In genomic region chr21:45947296-45947695, GRCh38 we compare ENCODE assay signal across 19 cellular contexts.
"Had no signal": no experiment of that assay in that cellular context is flagged by ENCODE, and none has a peak within 500 bp of the region (broad histone marks: within the 10 kb centered on the region; RNA-seq: fewer than 3 reads in every experiment).

No MANE protein-coding gene starts in this region.

- H3K36me3 ChIP-seq: esophagus squamous epithelium, neutrophil, suprapubic skin, thyroid gland, upper lobe of left lung, uterus had no signal

- FAIRE-seq: colon, islet of Langerhans, small intestine had no signal

- H3K9me3 ChIP-seq: esophagus squamous epithelium, neutrophil, suprapubic skin, thyroid gland, upper lobe of left lung, uterus had no signal

- DNase-seq: effector memory CD8-positive, alpha-beta T cell; esophagus squamous epithelium; foreskin fibroblast; head of caudate nucleus; hippocampal formation; kidney glomerular epithelial cell; naive thymus-derived CD4-positive, alpha-beta T cell; nephron progenitor cell; small intestine; stimulated activated CD4-positive, alpha-beta T cell treated with anti-CD3 and anti-CD28 coated beads, Interleukin-12 subunit alpha, Interleukin-12 subunit beta, amount 100 ng/mL, for 4 hours; stimulated activated naive CD8-positive, alpha-beta T cell treated with anti-CD3 and anti-CD28 coated beads, Interleukin-15, Interleukin-2, amounts not matched to agents 100 U/mL and 50 U/mL, for 24 hours; thyroid gland; uterus had no signal

- H3K27me3 ChIP-seq: suprapubic skin, thyroid gland, upper lobe of left lung, uterus had no signal

- H3K27ac ChIP-seq: epithelial cell of prostate, esophagus squamous epithelium, neutrophil, suprapubic skin, thyroid gland, upper lobe of left lung, uterus had no signal

- H3K4me3 ChIP-seq: esophagus squamous epithelium, suprapubic skin, thyroid gland, upper lobe of left lung, uterus had no signal
